ENCODE assay signal across 11 cellular contexts in the genomic region with DNA sequence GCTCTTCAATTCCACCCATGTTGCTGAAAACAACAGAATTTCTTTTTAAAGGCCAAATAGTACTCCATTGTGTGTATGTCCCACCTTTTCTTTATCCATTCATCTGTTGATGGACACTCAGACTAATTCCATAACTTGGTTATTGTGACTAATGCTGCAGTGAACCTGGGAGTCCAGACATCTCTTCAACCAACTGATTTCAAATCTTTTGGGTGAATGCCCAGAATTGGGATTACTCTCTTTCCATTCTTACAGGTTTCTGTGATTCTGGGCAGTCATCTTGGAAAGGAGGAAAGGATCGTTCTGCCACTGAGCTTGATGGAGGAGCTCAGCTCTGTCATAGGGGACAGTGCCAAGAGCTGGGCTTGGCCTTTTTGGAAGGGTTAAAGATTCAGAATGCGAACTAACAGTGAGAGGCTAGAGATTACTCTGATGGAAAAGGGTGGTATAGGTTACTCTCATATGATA. TPM values are rescaled to one million over a fixed set of nuclear protein-coding genes. Genes with fewer than 3 reads are reported as not detected.
DNase-seq lines count a peak whose midpoint lies in the region; ATAC-seq and TF ChIP-seq lines count a peak whose summit lies in the region.
"Had no signal": no experiment of that assay in that cellular context is flagged by ENCODE, and none has a peak within 500 bp of the region (broad histone marks: within the 10 kb centered on the region; RNA-seq: fewer than 3 reads in every experiment).

No MANE protein-coding gene starts in this region.

- peak overlapping the region in 1 of 2 donors; percentile 43 for H3K27ac Mint-ChIP-seq in natural killer cell

- no peak overlapping the region for H3K27ac ChIP-seq in testis

- no peak for TF ChIP-seq POLR2A in testis (IDR thresholded peaks at IDR 0.05)

- DNase-seq in EL = peak; percentile 76
- peak; percentile 59 for DNase-seq in MG63
- peak; percentile 57 to 76 for DNase-seq in cardiac fibroblast (ENCODE audit: low read depth in 2 of 2)
- no peak for DNase-seq in natural killer cell
- no peak for DNase-seq in testis
- no peak for DNase-seq in NCI-H345 (lab: John Stamatoyannopoulos, UW)
- no peak for DNase-seq in activated CD4-positive, CD25-positive, alpha-beta regulatory T cell treated with anti-CD3 and anti-CD28 coated beads, Interleukin-2, amount 50 U/mL, for 72 hours
- DNase-seq: CD8-positive, alpha-beta memory T cell; NCI-H2171 treated with DMSO at 0.1 percent for 48 hours had no signal

- no peak for TF ChIP-seq CTCF in cardiac fibroblast (IDR thresholded peaks at IDR 0.05; ENCODE audit: low read depth, low read length)
- no peak for TF ChIP-seq CTCF in natural killer cell (IDR thresholded peaks at IDR 0.05)
- TF ChIP-seq CTCF in testis (IDR thresholded peaks at IDR 0.05) = no peak

- intact Hi-C loops in natural killer cell (cut with micrococcal nuclease) (no loop called here), testis (cut with DNase I; ENCODE audit: low total_unique reads) (no loop called here)

- ATAC-seq in natural killer cell (no peak), HG02588 (IDR thresholded peaks at IDR 0.05; ENCODE audit: unreplicated experiment) (no peak)

- H3K36me3 ChIP-seq in MG63 = no peaks in the 10 kb centered on the region
- no peaks in the 10 kb centered on the region for H3K36me3 ChIP-seq in testis (ENCODE audit: low read depth, missing control alignments)

- peaks cover 6% of the 10 kb centered on the region for H3K4me1 ChIP-seq in testis

- no peaks in the 10 kb centered on the region for H3K9me3 ChIP-seq in MG63
- H3K9me3 ChIP-seq in testis = no peaks in the 10 kb centered on the region

- H3K9me3 Mint-ChIP-seq in natural killer cell = no peaks in the 10 kb centered on the region
- H3K9me3 Mint-ChIP-seq: CD8-positive, alpha-beta memory T cell had no signal

- H3K4me1 Mint-ChIP-seq in natural killer cell = peaks cover 19 to 21% of the 10 kb centered on the region in 2 donors

- no peaks in the 10 kb centered on the region for H3K36me3 Mint-ChIP-seq in natural killer cell

- peak overlapping the region; percentile 4 for H3K4me3 Mint-ChIP-seq in natural killer cell
- H3K4me3 Mint-ChIP-seq: CD8-positive, alpha-beta memory T cell had no signal

- H3K27me3 Mint-ChIP-seq in natural killer cell (ENCODE audit: low read depth in 2 of 2) = no peaks in the 10 kb centered on the region
- H3K27me3 Mint-ChIP-seq: CD8-positive, alpha-beta memory T cell had no signal

- H3K4me3 ChIP-seq in MG63 (no peak overlapping the region), cardiac fibroblast (replicated peaks in 1 of 2; ENCODE audit: low read depth in 2 of 2, low read length in 2 of 2) (no peak overlapping the region), testis (no peak overlapping the region)
- H3K4me3 ChIP-seq: smooth muscle cell had no signal

- 75 to 78% methylated on average over 2 of the region's 2 CpGs for WGBS in testis, 2 donors

- H3K27me3 ChIP-seq in MG63 (no peaks in the 10 kb centered on the region), testis (no peaks in the 10 kb centered on the region)

RNA-seq across cellular contexts. Expression of a gene that starts 48.1 kb away (rescaled TPM):
- 0.89 and 1.1 TPM in 2 replicates for total RNA-seq in MG63 (2014; rRNA removed; shearing (Covaris generic); ENCODE audit: low replicate concordance)
- total RNA-seq in natural killer cell (10 to 100 TPM; 19.2 to 26.4 (median 20.7) TPM), testis (10 to 100 TPM; 36.1 to 38.4 TPM)
- 8.7 TPM for polyA plus RNA-seq in testis (ENCODE audit: insufficient read depth, low read depth, low replicate concordance)

Comparison
In these comparisons a context has a peak if more than half of its experiments do, and no peak if none do; other contexts are left out.
1. DNase-seq: peak in EL (single experiment), MG63 (single experiment) and cardiac fibroblast (2 of 2); none in natural killer cell (single experiment), testis (single experiment), NCI-H345 (single experiment) and activated CD4-positive, CD25-positive, alpha-beta regulatory T cell treated with anti-CD3 and anti-CD28 coated beads, Interleukin-2, amount 50 U/mL, for 72 hours (single experiment).